ENCODE assay signal across 20 cellular contexts in the genomic region with DNA sequence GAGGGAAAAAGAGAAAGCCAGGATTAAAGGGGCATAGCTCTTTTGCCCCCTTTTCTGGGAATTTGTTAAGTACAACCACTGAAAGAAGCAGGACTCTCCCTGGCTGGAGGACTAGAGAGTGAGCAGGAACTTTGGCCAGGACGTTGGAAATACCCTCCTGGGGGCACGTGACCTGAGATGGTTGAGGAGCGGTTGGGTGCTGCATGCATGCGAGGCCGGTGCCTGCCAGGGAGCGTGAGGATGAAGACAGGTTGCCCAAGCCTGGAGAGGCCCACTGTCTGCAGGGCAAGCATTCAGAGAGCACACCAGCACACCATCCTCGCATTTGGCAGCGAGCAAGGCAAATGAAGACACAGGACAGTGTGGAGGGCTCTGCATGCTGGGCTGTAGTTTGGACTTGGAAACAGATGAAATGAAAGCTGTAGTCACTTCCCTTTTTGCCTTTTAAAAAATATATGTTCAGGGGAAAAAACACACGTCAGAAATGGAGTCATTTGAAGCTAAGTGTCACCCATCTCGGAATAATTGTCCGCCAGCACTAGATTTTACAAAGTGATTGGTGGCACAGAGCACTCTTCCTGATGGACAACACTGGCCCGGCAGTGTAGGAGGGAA.
DNase-seq lines count a peak whose midpoint lies in the region; ATAC-seq, FAIRE-seq and TF ChIP-seq lines count a peak whose summit lies in the region.
"Had no signal": no experiment of that assay in that cellular context is flagged by ENCODE, and none has a peak within 500 bp of the region (broad histone marks: within the 10 kb centered on the region; RNA-seq: fewer than 3 reads in every experiment).

No MANE protein-coding gene starts in this region.

- H3K4me1 Mint-ChIP-seq in activated naive CD8-positive, alpha-beta T cell (ENCODE audit: low read depth): peaks cover 65% of the 10 kb centered on the region
- H3K4me1 Mint-ChIP-seq in activated naive CD8-positive, alpha-beta T cell treated with anti-CD3 and anti-CD28 coated beads, Interleukin-2, amount 50 U/mL, for 24 hours: peaks cover 58% of the 10 kb centered on the region
- peaks cover 34% of the 10 kb centered on the region for H3K4me1 Mint-ChIP-seq in stimulated activated memory B cell treated with anti-CD40 and anti-IgM and Interleukin-4, amounts not matched to agents 10 μg/mL and 1 μg/mL and 100 μg/mL, for 72 hours

- CTCF ChIA-PET in GM12878 (lab: Yijun Ruan, JAX): interaction anchor here (1.1 kb wide), 1 partner anchor 768 kb away, joined by 3 read pairs; no protein-coding TSS in a partner anchor

- no peaks in the 10 kb centered on the region for H4K20me1 ChIP-seq in GM12878 (ENCODE audit: control insufficient read depth, insufficient read depth)

- TF ChIP-seq POLR2A in GM12878 (IDR thresholded peaks at IDR 0.05; ENCODE audit: low read depth, low read length): no peak

- no peak for ATAC-seq in activated naive CD8-positive, alpha-beta T cell treated with anti-CD3 and anti-CD28 coated beads, Interleukin-2, amount 50 U/mL, for 24 hours
- ATAC-seq in GM12878: peak; percentile 11; the same call in 2 of the 3 replicates
- ATAC-seq in HG02885 (IDR thresholded peaks at IDR 0.05; ENCODE audit: poor library complexity, unreplicated experiment): no peak
- ATAC-seq in stimulated activated memory B cell treated with anti-CD40 and anti-IgM and Interleukin-4, amounts not matched to agents 10 μg/mL and 1 μg/mL and 100 μg/mL, for 72 hours: no peak
- ATAC-seq: esophagus mucosa; GM23338; natural killer cell treated with Interleukin-12 subunit alpha and Interleukin-12 subunit beta and Interleukin-15 and Interleukin-18, amount 100 ng/mL, for 72 hours had no signal

- TF ChIP-seq RAD21 in GM12878 (IDR thresholded peaks at IDR 0.05; ENCODE audit: insufficient read depth, low read depth, low read length): no peak

- H3K27me3 ChIP-seq in GM12878 (replicated peaks in 1 of 2; ENCODE audit: control insufficient read depth in 2 of 2, insufficient read depth in 2 of 2, low read length in 1 of 2): no peaks in the 10 kb centered on the region
- no peaks in the 10 kb centered on the region for H3K27me3 ChIP-seq in right atrium auricular region
- no peaks in the 10 kb centered on the region for H3K27me3 ChIP-seq in BE2C
- H3K27me3 ChIP-seq: MG63, testis had no signal

- no peak for DNase-seq in activated naive CD8-positive, alpha-beta T cell treated with anti-CD3 and anti-CD28 coated beads, Interleukin-2, amount 50 U/mL, for 24 hours
- DNase-seq in GM12878 (ENCODE audit: low read depth, low spot score) (no peak), right atrium auricular region (ENCODE audit: low spot score) (no peak), BE2C (no peak), foreskin melanocyte (no peak)
- DNase-seq: activated CD4-positive, CD25-positive, alpha-beta regulatory T cell; mesendoderm; MG63; NCI-H1694 treated with DMSO at 0.1 percent for 48 hours; SIG-M5; T-helper 2 cell; testis had no signal

- intact Hi-C loops in GM12878 (cut with micrococcal nuclease; ENCODE audit: unreplicated experiment): no loop called here

- H3K27ac Mint-ChIP-seq in activated naive CD8-positive, alpha-beta T cell: peak overlapping the region; percentile 58
- H3K27ac Mint-ChIP-seq in activated naive CD8-positive, alpha-beta T cell treated with anti-CD3 and anti-CD28 coated beads, Interleukin-2, amount 50 U/mL, for 24 hours: no peak overlapping the region
- H3K27ac Mint-ChIP-seq in stimulated activated memory B cell treated with anti-CD40 and anti-IgM and Interleukin-4, amounts not matched to agents 10 μg/mL and 1 μg/mL and 100 μg/mL, for 72 hours: no peak overlapping the region
- H3K27ac Mint-ChIP-seq: GM23338 had no signal

- RAD21 ChIA-PET in GM12878 (lab: Charles Lee; ENCODE audit: unreplicated experiment): interaction anchor here (0.5 kb wide), 1 partner anchor 130 kb away, joined by 3 read pairs; no protein-coding TSS in a partner anchor

- H3K9me3 ChIP-seq in GM12878 (replicated peaks; ENCODE audit: control insufficient read depth, insufficient read depth, low read length) (no peaks in the 10 kb centered on the region), right atrium auricular region (no peaks in the 10 kb centered on the region), BE2C (no peaks in the 10 kb centered on the region)
- H3K9me3 ChIP-seq: MG63, testis had no signal

- no peak overlapping the region for H3K4me2 ChIP-seq in GM12878 (ENCODE audit: control insufficient read depth, insufficient read depth)
- H3K4me2 ChIP-seq: GM23338 had no signal

- H3K9ac ChIP-seq in GM12878 (ENCODE audit: control insufficient read depth, insufficient read depth, low read length): no peak overlapping the region

- no peak for TF ChIP-seq EP300 in GM12878 (IDR thresholded peaks at IDR 0.05; ENCODE audit: borderline replicate concordance in 1 of 2, control insufficient read depth in 1 of 2, low read depth in 2 of 2, low read length in 2 of 2)

- no peaks in the 10 kb centered on the region for H3K36me3 ChIP-seq in GM12878 (ENCODE audit: control insufficient read depth in 2 of 2, insufficient read depth in 2 of 2, low read length in 1 of 2)
- no peaks in the 10 kb centered on the region for H3K36me3 ChIP-seq in right atrium auricular region
- H3K36me3 ChIP-seq in BE2C: no peaks in the 10 kb centered on the region
- H3K36me3 ChIP-seq: MG63 had no signal

- no peaks in the 10 kb centered on the region for H3K9me3 Mint-ChIP-seq in activated naive CD8-positive, alpha-beta T cell (ENCODE audit: low read depth)
- no peaks in the 10 kb centered on the region for H3K9me3 Mint-ChIP-seq in activated naive CD8-positive, alpha-beta T cell treated with anti-CD3 and anti-CD28 coated beads, Interleukin-2, amount 50 U/mL, for 24 hours
- no peaks in the 10 kb centered on the region for H3K9me3 Mint-ChIP-seq in stimulated activated memory B cell treated with anti-CD40 and anti-IgM and Interleukin-4, amounts not matched to agents 10 μg/mL and 1 μg/mL and 100 μg/mL, for 72 hours
- H3K9me3 Mint-ChIP-seq: GM23338; natural killer cell treated with Interleukin-12 subunit alpha and Interleukin-12 subunit beta and Interleukin-15 and Interleukin-18, amount 100 ng/mL, for 72 hours had no signal

- no peak overlapping the region for H3K4me3 Mint-ChIP-seq in activated naive CD8-positive, alpha-beta T cell
- H3K4me3 Mint-ChIP-seq in activated naive CD8-positive, alpha-beta T cell treated with anti-CD3 and anti-CD28 coated beads, Interleukin-2, amount 50 U/mL, for 24 hours: no peak overlapping the region
- no peak overlapping the region for H3K4me3 Mint-ChIP-seq in stimulated activated memory B cell treated with anti-CD40 and anti-IgM and Interleukin-4, amounts not matched to agents 10 μg/mL and 1 μg/mL and 100 μg/mL, for 72 hours
- H3K4me3 Mint-ChIP-seq: GM23338 had no signal

- H3K79me2 ChIP-seq in GM12878 (ENCODE audit: control insufficient read depth, insufficient read depth, low read length): no peaks in the 10 kb centered on the region

- SMC1A ChIA-PET in GM12878 (lab: Charles Lee; ENCODE audit: uncharacterized antibody, unreplicated experiment): interaction anchor here (1.7 kb wide), 1 partner anchor 66 kb away, joined by 4 read pairs; no protein-coding TSS in a partner anchor

- POLR2A ChIA-PET in GM12878 (lab: Charles Lee): no interaction called here

- H3K4me3 ChIP-seq in GM12878: no peak overlapping the region
- no peak overlapping the region for H3K4me3 ChIP-seq in right atrium auricular region
- H3K4me3 ChIP-seq in BE2C (ENCODE audit: low read depth, low read length): no peak overlapping the region
- H3K4me3 ChIP-seq: GM23338, MG63, testis had no signal

- no peak overlapping the region for H3K27ac ChIP-seq in GM12878 (ENCODE audit: control insufficient read depth, insufficient read depth)
- H3K27ac ChIP-seq in right atrium auricular region: peak overlapping the region; percentile 13 to 20
- H3K27ac ChIP-seq: C4-2B, testis had no signal

- WGBS in GM12878 (ENCODE audit: insufficient coverage, insufficient replicate concordance, low lambda C conversion rate, missing lambda C conversion rate): 23% methylated on average over 12 of the region's 12 CpGs

- in situ Hi-C loops in GM12878 (cut with MboI): no loop called here

- FAIRE-seq in GM12878 (lab: Jason Lieb, UNC): no peak
- FAIRE-seq: bronchial epithelial cell had no signal

- H3K4me1 ChIP-seq in GM12878 (ENCODE audit: control insufficient read depth, insufficient read depth, low read length) (peaks cover 28% of the 10 kb centered on the region), right atrium auricular region (peaks cover 0 to 75% of the 10 kb centered on the region in 2 donors), BE2C (peaks cover 23% of the 10 kb centered on the region)
- H3K4me1 ChIP-seq: testis had no signal

- TF ChIP-seq CTCF in GM12878 (IDR thresholded peaks at IDR 0.05 in 2 of 3, conservative IDR thresholded peaks at IDR 0.05 in 1 of 3; ENCODE audit: control insufficient read depth in 2 of 3, extremely low read depth in 1 of 3, insufficient read depth in 1 of 3, low read depth in 3 of 3, low read length in 3 of 3): no peak
- no peak for TF ChIP-seq CTCF in right atrium auricular region (IDR thresholded peaks at IDR 0.05)
- no peak for TF ChIP-seq CTCF in BE2C (IDR thresholded peaks at IDR 0.05; ENCODE audit: low read depth, low read length)

- H3K27me3 Mint-ChIP-seq in activated naive CD8-positive, alpha-beta T cell: no peaks in the 10 kb centered on the region
- no peaks in the 10 kb centered on the region for H3K27me3 Mint-ChIP-seq in activated naive CD8-positive, alpha-beta T cell treated with anti-CD3 and anti-CD28 coated beads, Interleukin-2, amount 50 U/mL, for 24 hours
- H3K27me3 Mint-ChIP-seq in stimulated activated memory B cell treated with anti-CD40 and anti-IgM and Interleukin-4, amounts not matched to agents 10 μg/mL and 1 μg/mL and 100 μg/mL, for 72 hours: peaks cover 48% of the 10 kb centered on the region
- H3K27me3 Mint-ChIP-seq: natural killer cell treated with Interleukin-12 subunit alpha and Interleukin-12 subunit beta and Interleukin-15 and Interleukin-18, amount 100 ng/mL, for 72 hours had no signal

- BruUV-seq in GM12878 (replicated peaks; lab: Mats Ljungman, UMichigan): no TSS peak

- H2AFZ ChIP-seq in GM12878 (ENCODE audit: control insufficient read depth, low read depth, low read length): no peak overlapping the region
- H2AFZ ChIP-seq: GM23338 had no signal

- no peaks in the 10 kb centered on the region for H3K36me3 Mint-ChIP-seq in activated naive CD8-positive, alpha-beta T cell
- H3K36me3 Mint-ChIP-seq in activated naive CD8-positive, alpha-beta T cell treated with anti-CD3 and anti-CD28 coated beads, Interleukin-2, amount 50 U/mL, for 24 hours (ENCODE audit: low read depth): peaks cover 1% of the 10 kb centered on the region
- H3K36me3 Mint-ChIP-seq in stimulated activated memory B cell treated with anti-CD40 and anti-IgM and Interleukin-4, amounts not matched to agents 10 μg/mL and 1 μg/mL and 100 μg/mL, for 72 hours: no peaks in the 10 kb centered on the region
- H3K36me3 Mint-ChIP-seq: natural killer cell treated with Interleukin-12 subunit alpha and Interleukin-12 subunit beta and Interleukin-15 and Interleukin-18, amount 100 ng/mL, for 72 hours had no signal

TF ChIP-seq in GM12878, 131 proteins besides CTCF, POLR2A, EP300 and RAD21 (continues in another document):
- TF ChIP-seq SPI1 (IDR thresholded peaks at IDR 0.05; ENCODE audit: borderline replicate concordance, insufficient read depth, low read depth, low read length): peak; percentile 68
